Comparison of ENCODE assay signal across 30 cellular contexts in the genomic region with DNA sequence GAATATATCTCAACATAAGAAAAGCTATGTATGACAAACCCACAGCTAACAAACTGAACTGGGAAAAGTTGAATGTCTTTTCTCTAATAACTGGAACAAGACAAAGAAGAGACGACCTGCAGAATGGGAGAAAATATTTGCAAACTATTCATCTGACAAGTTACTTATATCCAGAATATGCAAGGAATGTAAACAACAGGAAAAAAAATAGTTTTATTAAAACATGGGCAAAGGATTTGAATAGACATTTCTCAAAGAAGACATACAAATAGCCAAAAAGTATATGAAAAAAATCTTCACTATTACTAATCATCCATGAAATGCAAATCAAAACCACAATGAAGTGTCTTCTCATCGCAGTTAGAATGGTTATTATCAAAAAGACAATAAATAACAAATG.
"Had no signal": no experiment of that assay in that cellular context is flagged by ENCODE, and none has a peak within 500 bp of the region (broad histone marks: within the 10 kb centered on the region; RNA-seq: fewer than 3 reads in every experiment).

No MANE protein-coding gene starts in this region.

- H3K36me3 ChIP-seq: ascending aorta, brain microvascular endothelial cell, left lung, lower lobe of right lung, thoracic aorta had no signal

- H3K27ac Mint-ChIP-seq: activated CD8-positive, alpha-beta memory T cell treated with anti-CD3 and anti-CD28 coated beads, Interleukin-2, amount 10 ng/mL, durations not matched to agents 7 days and 5 days; activated CD8-positive, alpha-beta T cell treated with anti-CD3 and anti-CD28 coated beads, Interleukin-2, amount 10 ng/mL, durations not matched to agents 7 days and 5 days; activated naive CD4-positive, alpha-beta T cell treated with anti-CD3 and anti-CD28 coated beads, Interleukin-2, amount 50 U/mL, for 72 hours; activated T-helper 2 cell treated with anti-CD3 and anti-CD28 coated beads, Interferon-gamma antibody, Interleukin-2, Interleukin-4, amounts not matched to agents 10 μg/mL and 5 μg/mL and 100 μg/mL, durations not matched to agents 14 hours and 24 hours and 36 hours; effector memory CD8-positive, alpha-beta T cell; naive thymus-derived CD8-positive, alpha-beta T cell; stimulated activated naive CD8-positive, alpha-beta T cell treated with anti-CD3 and anti-CD28 coated beads, Interleukin-15, Interleukin-2, amounts not matched to agents 100 ng/mL and 50 ng/mL, for 24 hours; T-helper 1 cell treated with Interleukin-12 subunit alpha and Interleukin-12 subunit beta and Interleukin-4 antibody, amounts not matched to agents 30 μg/mL and 1 μg/mL, for 36 hours; WTC11 had no signal

- H3K27ac ChIP-seq: ascending aorta, brain microvascular endothelial cell, foreskin keratinocyte, left lung, lower lobe of right lung, parathyroid adenoma, psoas muscle, thoracic aorta had no signal

- H3K79me2 ChIP-seq: parathyroid adenoma had no signal

- ATAC-seq: activated CD8-positive, alpha-beta memory T cell treated with anti-CD3 and anti-CD28 coated beads, Interleukin-2, amount 10 ng/mL, durations not matched to agents 7 days and 5 days; activated CD8-positive, alpha-beta T cell treated with anti-CD3 and anti-CD28 coated beads, Interleukin-2, amount 10 ng/mL, durations not matched to agents 7 days and 5 days; activated naive CD4-positive, alpha-beta T cell treated with anti-CD3 and anti-CD28 coated beads, Interleukin-2, amount 50 U/mL, for 72 hours; effector memory CD8-positive, alpha-beta T cell; foreskin keratinocyte; left lung; lower lobe of right lung; naive thymus-derived CD8-positive, alpha-beta T cell; psoas muscle; WTC11 had no signal

- H3K36me3 Mint-ChIP-seq: activated CD8-positive, alpha-beta memory T cell treated with anti-CD3 and anti-CD28 coated beads, Interleukin-2, amount 10 ng/mL, durations not matched to agents 7 days and 5 days; activated naive CD4-positive, alpha-beta T cell treated with anti-CD3 and anti-CD28 coated beads, Interleukin-2, amount 50 U/mL, for 72 hours; naive thymus-derived CD8-positive, alpha-beta T cell; WTC11 had no signal

- H3K27me3 ChIP-seq: ascending aorta, brain microvascular endothelial cell, foreskin keratinocyte, left lung had no signal

- H3K4me3 ChIP-seq: ascending aorta, left lung, lower lobe of right lung, psoas muscle, thoracic aorta had no signal

- H3K27me3 Mint-ChIP-seq: stimulated activated naive CD8-positive, alpha-beta T cell treated with anti-CD3 and anti-CD28 coated beads, Interleukin-15, Interleukin-2, amounts not matched to agents 100 ng/mL and 50 ng/mL, for 24 hours had no signal

- H3K9ac ChIP-seq: parathyroid adenoma had no signal

- H3K9me3 Mint-ChIP-seq: activated T-helper 2 cell treated with anti-CD3 and anti-CD28 coated beads, Interferon-gamma antibody, Interleukin-2, Interleukin-4, amounts not matched to agents 10 μg/mL and 5 μg/mL and 100 μg/mL, durations not matched to agents 14 hours and 24 hours and 36 hours; stimulated activated naive CD8-positive, alpha-beta T cell treated with anti-CD3 and anti-CD28 coated beads, Interleukin-15, Interleukin-2, amounts not matched to agents 100 ng/mL and 50 ng/mL, for 24 hours; T-helper 1 cell treated with Interleukin-12 subunit alpha and Interleukin-12 subunit beta and Interleukin-4 antibody, amounts not matched to agents 30 μg/mL and 1 μg/mL, for 36 hours; WTC11 had no signal

- H3K9me3 ChIP-seq: ascending aorta, left lung, lower lobe of right lung, psoas muscle, thoracic aorta had no signal

- H3K4me1 ChIP-seq: ascending aorta, foreskin keratinocyte, left lung, lower lobe of right lung, parathyroid adenoma, psoas muscle had no signal

- H3K4me1 Mint-ChIP-seq: activated CD8-positive, alpha-beta memory T cell treated with anti-CD3 and anti-CD28 coated beads, Interleukin-2, amount 10 ng/mL, durations not matched to agents 7 days and 5 days; naive thymus-derived CD8-positive, alpha-beta T cell had no signal

- DNase-seq: activated CD4-positive, alpha-beta T cell treated with anti-CD3 and anti-CD28 coated beads, Interleukin-2, amount 50 U/mL, for 1 hour; activated CD8-positive, alpha-beta memory T cell treated with anti-CD3 and anti-CD28 coated beads, Interleukin-2, amount 10 ng/mL, durations not matched to agents 7 days and 5 days; activated CD8-positive, alpha-beta T cell treated with anti-CD3 and anti-CD28 coated beads, Interleukin-2, amount 10 ng/mL, durations not matched to agents 7 days and 5 days; activated naive CD4-positive, alpha-beta T cell; activated T-cell treated with anti-CD3 and anti-CD28 coated beads, Interleukin-2, amount 50 U/mL, for 48 hours; brain microvascular endothelial cell; cortex of kidney; effector memory CD8-positive, alpha-beta T cell; erythroblast; foreskin keratinocyte; left lung; lower lobe of right lung; mesenchymal stem cell; naive thymus-derived CD8-positive, alpha-beta T cell; occipital lobe; psoas muscle; stimulated activated CD4-positive, alpha-beta T cell treated with anti-CD3 and anti-CD28 coated beads, Interleukin-4, amount 100 ng/mL, for 1 hour; SW 1271; trophoblast cell had no signal

- H2AFZ ChIP-seq: parathyroid adenoma had no signal

- H3K4me3 Mint-ChIP-seq: activated CD8-positive, alpha-beta memory T cell treated with anti-CD3 and anti-CD28 coated beads, Interleukin-2, amount 10 ng/mL, durations not matched to agents 7 days and 5 days; activated CD8-positive, alpha-beta T cell treated with anti-CD3 and anti-CD28 coated beads, Interleukin-2, amount 10 ng/mL, durations not matched to agents 7 days and 5 days; effector memory CD8-positive, alpha-beta T cell; naive thymus-derived CD8-positive, alpha-beta T cell; neural crest cell; stimulated activated naive CD8-positive, alpha-beta T cell treated with anti-CD3 and anti-CD28 coated beads, Interleukin-15, Interleukin-2, amounts not matched to agents 100 ng/mL and 50 ng/mL, for 24 hours; T-helper 1 cell treated with Interleukin-12 subunit alpha and Interleukin-12 subunit beta and Interleukin-4 antibody, amounts not matched to agents 30 μg/mL and 1 μg/mL, for 36 hours; WTC11 had no signal

- FAIRE-seq: islet of Langerhans, urothelium cell line had no signal
